ENCODE assay signal across 30 cellular contexts in genomic region chr7:128763541-128763940, GRCh38. TPM values are rescaled to one million over a fixed set of nuclear protein-coding genes. Genes with fewer than 3 reads are reported as not detected.
"Had no signal": no experiment of that assay in that cellular context is flagged by ENCODE, and none has a peak within 500 bp of the region (broad histone marks: within the 10 kb centered on the region; RNA-seq: fewer than 3 reads in every experiment).

No MANE protein-coding gene starts in this region.

- H3K27me3 ChIP-seq: breast epithelium, heart right ventricle, testis, vagina had no signal

- H3K4me3 ChIP-seq: breast epithelium, coronary artery, heart right ventricle, left ventricle myocardium inferior, smooth muscle cell, testis, vagina had no signal

- ATAC-seq: activated CD4-positive, alpha-beta T cell treated with anti-CD3 and anti-CD28 coated beads for 36 hours; activated T-cell treated with anti-CD3 and anti-CD28 coated beads, Interleukin-2, amount 50 U/mL, for 4 hours; heart right ventricle; sciatic nerve had no signal

- H3K9ac ChIP-seq: parathyroid adenoma had no signal

- H3K4me1 Mint-ChIP-seq: activated B cell treated with CpG ODN at 0.5 μM for 24 hours; activated CD4-positive, alpha-beta T cell treated with anti-CD3 and anti-CD28 coated beads for 36 hours; nephron had no signal

- H3K27ac ChIP-seq: breast epithelium, coronary artery, epithelial cell of prostate, heart right ventricle, left ventricle myocardium inferior, parathyroid adenoma, testis, vagina had no signal

- H3K9me3 ChIP-seq: breast epithelium, heart right ventricle, left ventricle myocardium inferior, testis, vagina had no signal

- H3K27me3 Mint-ChIP-seq: activated B cell treated with CpG ODN at 0.5 μM for 24 hours; activated CD4-positive, alpha-beta T cell treated with anti-CD3 and anti-CD28 coated beads for 36 hours; activated naive CD8-positive, alpha-beta T cell treated with anti-CD3 and anti-CD28 coated beads, Interleukin-2, amount 10 ng/mL, durations not matched to agents 7 days and 5 days; type B pancreatic cell had no signal

- H3K4me1 ChIP-seq: breast epithelium, parathyroid adenoma, testis, vagina had no signal

- DNase-seq: activated B cell treated with CpG ODN at 0.5 μM for 24 hours; activated CD4-positive, alpha-beta T cell treated with anti-CD3 and anti-CD28 coated beads for 36 hours; activated CD4-positive, alpha-beta T cell treated with anti-CD3 and anti-CD28 coated beads, Interleukin-2, amount 50 U/mL, for 4 hours; activated CD8-positive, alpha-beta memory T cell treated with anti-CD3 and anti-CD28 coated beads for 24 hours; activated CD8-positive, alpha-beta memory T cell treated with anti-CD3 and anti-CD28 coated beads, Interleukin-2, amount 50 U/mL, for 4 hours; activated naive CD4-positive, alpha-beta T cell; activated naive CD8-positive, alpha-beta T cell treated with anti-CD3 and anti-CD28 coated beads, Interleukin-2, amount 10 ng/mL, durations not matched to agents 7 days and 5 days; activated T-cell treated with anti-CD3 and anti-CD28 coated beads, Interleukin-2, amount 50 U/mL, for 4 hours; amniotic stem cell; heart right ventricle; left ventricle myocardium inferior; mammary epithelial cell; midbrain; stimulated activated CD4-positive, alpha-beta T cell treated with anti-CD3 and anti-CD28 coated beads, Interleukin-15, amount 100 ng/mL, for 24 hours; stimulated activated CD8-positive, alpha-beta memory T cell treated with anti-CD3 and anti-CD28 coated beads, Interleukin-4, amount 100 ng/mL, for 48 hours; stimulated activated naive CD4-positive, alpha-beta T cell; T1000; testis had no signal

- H3K27ac Mint-ChIP-seq: activated B cell treated with CpG ODN at 0.5 μM for 24 hours; activated CD4-positive, alpha-beta T cell treated with anti-CD3 and anti-CD28 coated beads for 36 hours; activated T-helper 2 cell treated with anti-CD3 and anti-CD28 coated beads, Interferon-gamma antibody, Interleukin-2, Interleukin-4, amounts not matched to agents 10 μg/mL and 5 μg/mL and 100 μg/mL, durations not matched to agents 14 hours and 24 hours and 36 hours; T-helper 1 cell treated with Interleukin-12 subunit alpha and Interleukin-12 subunit beta and Interleukin-4 antibody, amounts not matched to agents 30 μg/mL and 1 μg/mL, for 36 hours; type B pancreatic cell had no signal

- H3K4me3 Mint-ChIP-seq: activated B cell treated with CpG ODN at 0.5 μM for 24 hours; activated CD4-positive, alpha-beta T cell treated with anti-CD3 and anti-CD28 coated beads for 36 hours; activated naive CD8-positive, alpha-beta T cell treated with anti-CD3 and anti-CD28 coated beads, Interleukin-2, amount 10 ng/mL, durations not matched to agents 7 days and 5 days; activated T-cell treated with anti-CD3 and anti-CD28 coated beads, Interleukin-2, amount 50 U/mL, for 4 hours; nephron; T-helper 1 cell treated with Interleukin-12 subunit alpha and Interleukin-12 subunit beta and Interleukin-4 antibody, amounts not matched to agents 30 μg/mL and 1 μg/mL, for 36 hours; type B pancreatic cell had no signal

- H3K9me3 Mint-ChIP-seq: activated B cell treated with CpG ODN at 0.5 μM for 24 hours; activated naive CD8-positive, alpha-beta T cell treated with anti-CD3 and anti-CD28 coated beads, Interleukin-2, amount 10 ng/mL, durations not matched to agents 7 days and 5 days; activated T-cell treated with anti-CD3 and anti-CD28 coated beads, Interleukin-2, amount 50 U/mL, for 4 hours; activated T-helper 2 cell treated with anti-CD3 and anti-CD28 coated beads, Interferon-gamma antibody, Interleukin-2, Interleukin-4, amounts not matched to agents 10 μg/mL and 5 μg/mL and 100 μg/mL, durations not matched to agents 14 hours and 24 hours and 36 hours; nephron; T-helper 1 cell treated with Interleukin-12 subunit alpha and Interleukin-12 subunit beta and Interleukin-4 antibody, amounts not matched to agents 30 μg/mL and 1 μg/mL, for 36 hours; type B pancreatic cell had no signal

RNA-seq across cellular contexts. Expression of gene OPN1SW, which starts 12.1 kb away (rescaled TPM):
- total RNA-seq: activated B cell treated with CpG ODN at 0.5 μM for 24 hours; activated CD4-positive, alpha-beta T cell treated with anti-CD3 and anti-CD28 coated beads for 36 hours; activated naive CD8-positive, alpha-beta T cell treated with anti-CD3 and anti-CD28 coated beads, Interleukin-2, amount 10 ng/mL, durations not matched to agents 7 days and 5 days; activated T-cell treated with anti-CD3 and anti-CD28 coated beads, Interleukin-2, amount 50 U/mL, for 4 hours; activated T-helper 2 cell treated with anti-CD3 and anti-CD28 coated beads, Interferon-gamma antibody, Interleukin-2, Interleukin-4, amounts not matched to agents 10 μg/mL and 5 μg/mL and 100 μg/mL, durations not matched to agents 14 hours and 24 hours and 36 hours; breast epithelium; heart right ventricle; kidney epithelial cell; left ventricle myocardium inferior; mammary epithelial cell; sciatic nerve; smooth muscle cell; testis; vagina had no signal
- polyA plus RNA-seq: heart right ventricle, mammary epithelial cell had no signal
